ENCODE assay signal across 1 cellular context in genomic region chr16:10939649-10940206, GRCh38.
TF ChIP-seq lines count a peak whose summit lies in the region.

No MANE protein-coding gene starts in this region.

TF ChIP-seq in HCT116, 20 proteins besides CTCF, POLR2A, EP300 and RAD21 (continued from another document):
- TF ChIP-seq ZBTB33 (IDR thresholded peaks at IDR 0.05; ENCODE audit: extremely low read depth, insufficient replicate concordance, low read length) (no peak), SP1 (IDR thresholded peaks at IDR 0.05; ENCODE audit: low read depth) (no peak), TCF7L2 (IDR thresholded peaks at IDR 0.05; ENCODE audit: borderline replicate concordance, extremely low read depth, insufficient read depth, insufficient read length) (no peak), ELF1 (IDR thresholded peaks at IDR 0.05; ENCODE audit: borderline replicate concordance, low read depth) (no peak), ZFX (IDR thresholded peaks at IDR 0.05) (no peak), JUND (IDR thresholded peaks at IDR 0.05) (no peak), REST (IDR thresholded peaks at IDR 0.05; ENCODE audit: low read depth) (no peak), EGR1 (IDR thresholded peaks at IDR 0.05; ENCODE audit: low read depth) (no peak)
